In genomic region chr20:20743511-20744169, GRCh38 we compare ENCODE assay signal across 8 cellular contexts. TPM values are rescaled to one million over a fixed set of nuclear protein-coding genes. Genes with fewer than 3 reads are reported as not detected.
DNase-seq lines count a peak whose midpoint lies in the region; ATAC-seq and TF ChIP-seq lines count a peak whose summit lies in the region.

No MANE protein-coding gene starts in this region.

- H3K27ac ChIP-seq in dorsolateral prefrontal cortex (peak overlapping the region in 52 of 59 donors; percentile 11 to 84 (median 68)), mesodermal cell (ENCODE audit: low read depth, low read length, severe bottlenecking) (peak overlapping the region; percentile 83), upper lobe of right lung (peak overlapping the region; percentile 86)

- peaks cover 7% of the 10 kb centered on the region for H3K9me3 ChIP-seq in mesodermal cell (ENCODE audit: control insufficient read depth, low read length)
- no peaks in the 10 kb centered on the region for H3K9me3 ChIP-seq in upper lobe of right lung

- H3K4me3 ChIP-seq in dorsolateral prefrontal cortex (peak overlapping the region in 29 of 59 donors; percentile 2 to 37 (median 17)), mesodermal cell (ENCODE audit: extremely low read depth, insufficient read depth, low read length, poor library complexity, severe bottlenecking) (no peak overlapping the region), upper lobe of right lung (no peak overlapping the region)

- no peaks in the 10 kb centered on the region for H3K4me1 ChIP-seq in mesodermal cell (ENCODE audit: control insufficient read depth, insufficient read depth, low read length, poor library complexity, severe bottlenecking)
- peaks cover 40% of the 10 kb centered on the region for H3K4me1 ChIP-seq in upper lobe of right lung

- H3K36me3 ChIP-seq in mesodermal cell (ENCODE audit: control insufficient read depth, insufficient read depth, low read length) = no peaks in the 10 kb centered on the region
- H3K36me3 ChIP-seq in upper lobe of right lung = no peaks in the 10 kb centered on the region

- TF ChIP-seq CTCF in dorsolateral prefrontal cortex (IDR thresholded peaks at IDR 0.05 in 54 of 56, conservative IDR thresholded peaks at IDR 0.05 in 2 of 56; ENCODE audit: low read depth in 1 of 56, partially characterized antibody in 56 of 56) (no peak), upper lobe of right lung (IDR thresholded peaks at IDR 0.05) (no peak)

- intact Hi-C loops in dorsolateral prefrontal cortex (cut with DNase I) = no loop called here
- intact Hi-C loops in upper lobe of right lung (cut with DNase I) = no loop called here

- 22 to 25% methylated on average over 13 to 15 of the region's 15 CpGs for WGBS in mesodermal cell (ENCODE audit: insufficient coverage in 2 of 2), 2 experiments

- peak; percentile 70 for ATAC-seq in GM21737 (IDR thresholded peaks at IDR 0.05; ENCODE audit: unreplicated experiment)
- peak; percentile 87 for ATAC-seq in upper lobe of right lung
- ATAC-seq in GM18870 (IDR thresholded peaks at IDR 0.05; ENCODE audit: unreplicated experiment) = no peak
- ATAC-seq in HG03095 (IDR thresholded peaks at IDR 0.05; ENCODE audit: unreplicated experiment) = no peak

- H3K27me3 ChIP-seq in dorsolateral prefrontal cortex (no peaks in the 10 kb centered on the region), upper lobe of right lung (no peaks in the 10 kb centered on the region)

- peak; percentile 15 for DNase-seq in NCI-H2227 treated with DMSO at 0.1 percent for 48 hours (lab: John Stamatoyannopoulos, UW)
- peak in 8 of 10 donors; percentile 24 to 62 (median 46) for DNase-seq in dorsolateral prefrontal cortex
- peak; percentile 80 for DNase-seq in upper lobe of right lung
- DNase-seq in mesenteric fat pad (ENCODE audit: low spot score) = no peak

RNA-seq across cellular contexts. Expression of gene RALGAPA2, which starts 31.2 kb away (rescaled TPM):
- total RNA-seq in dorsolateral prefrontal cortex (10 to 100 TPM; 20.3 to 60.5 (median 34.7) TPM), upper lobe of right lung (88.9 TPM), mesenteric fat pad (46.7 TPM)
- polyA plus RNA-seq in mesodermal cell (2013, experiment 1 of 2) = 7.9 TPM
- 6.2 TPM for polyA plus RNA-seq in mesodermal cell (2013, experiment 2 of 2)

Comparison
In these comparisons a context has a peak if more than half of its experiments do, and no peak if none do; other contexts are left out.
1. ATAC-seq: peak in GM21737 (single experiment) and upper lobe of right lung (single experiment); none in GM18870 (single experiment) and HG03095 (single experiment).
2. Peak in every context shown above with its lines, with median percentiles within 50 percentile points of each other: H3K27ac ChIP-seq.